ENCODE assay signal across 2 cellular contexts in genomic region chr1:22563671-22564612, GRCh38.
TF ChIP-seq lines count a peak whose summit lies in the region.

No MANE protein-coding gene starts in this region.

TF ChIP-seq in H1, 55 proteins besides CTCF, POLR2A, EP300 and RAD21:
- TF ChIP-seq KDM4A (IDR thresholded peaks at IDR 0.05; ENCODE audit: low read depth, low read length, severe bottlenecking) (peak; percentile 42), EZH2 (IDR thresholded peaks at IDR 0.05; ENCODE audit: low read depth, low read length, severe bottlenecking) (peak; percentile 39), TAF1 (IDR thresholded peaks at IDR 0.05; ENCODE audit: low read depth, low read length) (no peak)

TF ChIP-seq in GM12891, 5 proteins besides CTCF, POLR2A, EP300 and RAD21:
- TF ChIP-seq SPI1 (IDR thresholded peaks at IDR 0.05; ENCODE audit: low read depth, low read length) (no peak), POLR2AphosphoS5 (IDR thresholded peaks at IDR 0.05; ENCODE audit: low read depth, low read length) (no peak), PAX5 (IDR thresholded peaks at IDR 0.05; ENCODE audit: insufficient read depth, low read length, severe bottlenecking) (no peak), POU2F2 (IDR thresholded peaks at IDR 0.05; ENCODE audit: low read depth, low read length) (no peak), TAF1 (IDR thresholded peaks at IDR 0.05; ENCODE audit: low read depth, low read length) (no peak)
